In the genomic region with DNA sequence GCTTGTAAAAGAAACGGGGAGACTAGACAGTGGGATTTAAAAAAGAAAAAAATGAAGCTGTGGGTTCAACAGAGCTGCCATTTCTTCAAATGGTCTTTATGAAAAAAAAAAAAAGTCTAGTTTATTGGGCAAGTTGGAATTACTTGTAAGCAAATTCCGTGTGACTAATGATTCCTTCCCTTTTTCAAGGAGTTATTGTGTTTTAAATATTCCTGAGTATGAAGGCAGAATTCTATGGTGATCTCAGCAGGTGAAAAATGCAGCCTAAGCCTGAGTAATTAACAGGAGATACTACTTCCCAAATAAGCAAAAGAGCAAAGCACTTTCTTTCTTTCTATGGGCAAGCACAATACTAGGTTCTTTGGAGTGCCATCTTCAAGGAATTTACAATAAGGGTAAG, we compare ENCODE assay signal across 22 cellular contexts.
A peak's percentile ranks its signal among the peaks of the same experiment; 100 is the strongest.
DNase-seq lines count a peak whose midpoint lies in the region; ATAC-seq, FAIRE-seq and TF ChIP-seq lines count a peak whose summit lies in the region.
"Had no signal": no experiment of that assay in that cellular context is flagged by ENCODE, and none has a peak within 500 bp of the region (broad histone marks: within the 10 kb centered on the region; RNA-seq: fewer than 3 reads in every experiment).

No MANE protein-coding gene starts in this region.

- H3K4me1 ChIP-seq in GM23338 (ENCODE audit: insufficient read depth) = peaks cover 37% of the 10 kb centered on the region
- H3K4me1 ChIP-seq in mesendoderm (ENCODE audit: control insufficient read depth, low read depth, low read length) = peaks cover 15% of the 10 kb centered on the region
- H3K4me1 ChIP-seq in osteoblast (ENCODE audit: insufficient read depth, low read length) = no peaks in the 10 kb centered on the region
- H3K4me1 ChIP-seq: right lobe of liver had no signal

- no CpG with 5 or more reads among the region's 2 CpGs for WGBS in mesendoderm (ENCODE audit: extremely low coverage, insufficient coverage, low lambda C conversion rate)

- H3K4me3 ChIP-seq in GM23338 (no peak overlapping the region), dorsolateral prefrontal cortex (no peak overlapping the region), mesendoderm (ENCODE audit: low read length) (no peak overlapping the region), osteoblast (ENCODE audit: insufficient read depth, low read length) (no peak overlapping the region)
- H3K4me3 ChIP-seq: BLaER1, heart left ventricle, right lobe of liver, upper lobe of right lung had no signal

- H2BK5ac ChIP-seq in mesendoderm (ENCODE audit: low read length) = no peak overlapping the region

- ATAC-seq in GM23338 (no peak), HG02623 (IDR thresholded peaks at IDR 0.05; ENCODE audit: unreplicated experiment) (no peak)
- no peak for ATAC-seq in activated T-cell treated with anti-CD3 and anti-CD28 coated beads, Interleukin-2, amount 50 U/mL, for 4 hours
- ATAC-seq: heart left ventricle, right lobe of liver, T-cell had no signal

- H3K4me2 ChIP-seq in GM23338 (peak overlapping the region; percentile 30; the same call in 1 of the 2 replicates), mesendoderm (ENCODE audit: low read length) (no peak overlapping the region), osteoblast (ENCODE audit: insufficient read depth, low read length) (no peak overlapping the region)
- H3K4me2 ChIP-seq: BLaER1 had no signal

- no peaks in the 10 kb centered on the region for H3F3A ChIP-seq in GM23338 (replicated peaks; ENCODE audit: low read depth)

- TF ChIP-seq CTCF in GM23338 (conservative IDR thresholded peaks at IDR 0.05; ENCODE audit: low read depth in 2 of 2) = no peak
- no peak for TF ChIP-seq CTCF in dorsolateral prefrontal cortex (IDR thresholded peaks at IDR 0.05 in 54 of 56, conservative IDR thresholded peaks at IDR 0.05 in 2 of 56; ENCODE audit: low read depth in 1 of 56, partially characterized antibody in 56 of 56)
- TF ChIP-seq CTCF in osteoblast (IDR thresholded peaks at IDR 0.05; ENCODE audit: extremely low read depth, low read depth, low read length) = no peak

- no peak overlapping the region for H3K56ac ChIP-seq in mesendoderm (ENCODE audit: low read length)

- intact Hi-C loops in dorsolateral prefrontal cortex (cut with DNase I) = loop anchor here in 1 of 2 donors (10.0 kb wide), 2 partner anchors 130 to 320 kb away; no protein-coding TSS in a partner anchor

- H3K27me3 ChIP-seq in GM23338 (ENCODE audit: insufficient read depth) = no peaks in the 10 kb centered on the region
- no peaks in the 10 kb centered on the region for H3K27me3 ChIP-seq in dorsolateral prefrontal cortex
- no peaks in the 10 kb centered on the region for H3K27me3 ChIP-seq in mesendoderm (ENCODE audit: insufficient read depth, low read length, poor library complexity)
- H3K27me3 ChIP-seq in osteoblast (ENCODE audit: insufficient read depth, low read length) = peaks cover 4% of the 10 kb centered on the region
- H3K27me3 ChIP-seq: BLaER1, heart left ventricle, right lobe of liver, upper lobe of right lung had no signal

- no peak overlapping the region for H4K8ac ChIP-seq in mesendoderm (ENCODE audit: low read depth, low read length)

- H2AFZ ChIP-seq in GM23338 = no peak overlapping the region
- H2AFZ ChIP-seq in osteoblast (ENCODE audit: low read length) = no peak overlapping the region

- no peaks in the 10 kb centered on the region for H3K9me3 Mint-ChIP-seq in GM23338
- no peaks in the 10 kb centered on the region for H3K9me3 Mint-ChIP-seq in activated T-cell treated with anti-CD3 and anti-CD28 coated beads, Interleukin-2, amount 50 U/mL, for 4 hours
- H3K9me3 Mint-ChIP-seq: activated naive CD4-positive, alpha-beta T cell treated with anti-CD3 and anti-CD28 coated beads, Interleukin-2, amount 50 U/mL, for 24 hours; HFFc6; neural crest cell; T-cell had no signal

- H3K18ac ChIP-seq in mesendoderm (ENCODE audit: low read length) = no peak overlapping the region

- H3K27me3 Mint-ChIP-seq in GM23338 (ENCODE audit: insufficient read depth, low read depth, poor library complexity) = no peaks in the 10 kb centered on the region
- H3K27me3 Mint-ChIP-seq in activated T-cell treated with anti-CD3 and anti-CD28 coated beads, Interleukin-2, amount 50 U/mL, for 4 hours (ENCODE audit: low read depth) = no peaks in the 10 kb centered on the region
- H3K27me3 Mint-ChIP-seq: activated naive CD4-positive, alpha-beta T cell treated with anti-CD3 and anti-CD28 coated beads, Interleukin-2, amount 50 U/mL, for 24 hours; T-cell had no signal

- H3K9me3 ChIP-seq in osteoblast (ENCODE audit: low read depth, low read length) = no peaks in the 10 kb centered on the region
- H3K9me3 ChIP-seq: BLaER1, heart left ventricle, right lobe of liver, upper lobe of right lung had no signal

- peaks cover 5% of the 10 kb centered on the region for H3K4me1 Mint-ChIP-seq in GM23338
- H3K4me1 Mint-ChIP-seq in activated T-cell treated with anti-CD3 and anti-CD28 coated beads, Interleukin-2, amount 50 U/mL, for 4 hours (ENCODE audit: low read depth) = no peaks in the 10 kb centered on the region
- H3K4me1 Mint-ChIP-seq: activated naive CD4-positive, alpha-beta T cell treated with anti-CD3 and anti-CD28 coated beads, Interleukin-2, amount 50 U/mL, for 24 hours; neural crest cell; T-cell had no signal

- H2BK15ac ChIP-seq in mesendoderm (replicated peaks; ENCODE audit: low read depth) = no peak overlapping the region

- H2BK120ac ChIP-seq in mesendoderm (ENCODE audit: low read depth, low read length) = no peak overlapping the region

- H3K9me2 ChIP-seq in GM23338 (ENCODE audit: insufficient read depth) = peaks cover 9% of the 10 kb centered on the region

- no peak overlapping the region for H3K9ac ChIP-seq in mesendoderm (ENCODE audit: low read length)
- H3K9ac ChIP-seq: BLaER1 had no signal

- H3K36me3 Mint-ChIP-seq in GM23338 (ENCODE audit: low read depth) = peaks cover 6% of the 10 kb centered on the region; the same call in 1 of the 3 replicates
- no peaks in the 10 kb centered on the region for H3K36me3 Mint-ChIP-seq in activated T-cell treated with anti-CD3 and anti-CD28 coated beads, Interleukin-2, amount 50 U/mL, for 4 hours (ENCODE audit: insufficient read depth)
- H3K36me3 Mint-ChIP-seq: activated naive CD4-positive, alpha-beta T cell treated with anti-CD3 and anti-CD28 coated beads, Interleukin-2, amount 50 U/mL, for 24 hours; T-cell had no signal

- H4K20me1 ChIP-seq in GM23338 (replicated peaks; ENCODE audit: insufficient read depth) (no peaks in the 10 kb centered on the region), osteoblast (ENCODE audit: insufficient read depth, low read length) (no peaks in the 10 kb centered on the region)
- H4K20me1 ChIP-seq: BLaER1 had no signal

- no peak overlapping the region for H3K4me3 Mint-ChIP-seq in GM23338
- no peak overlapping the region for H3K4me3 Mint-ChIP-seq in activated T-cell treated with anti-CD3 and anti-CD28 coated beads, Interleukin-2, amount 50 U/mL, for 4 hours
- H3K4me3 Mint-ChIP-seq: activated naive CD4-positive, alpha-beta T cell treated with anti-CD3 and anti-CD28 coated beads, Interleukin-2, amount 50 U/mL, for 24 hours; HFFc6; neural crest cell; T-cell had no signal

- H3K79me2 ChIP-seq in GM23338 (replicated peaks; ENCODE audit: insufficient read depth) (no peaks in the 10 kb centered on the region), mesendoderm (ENCODE audit: control insufficient read depth, insufficient read depth, low read length) (no peaks in the 10 kb centered on the region), osteoblast (ENCODE audit: insufficient read depth, low read length) (no peaks in the 10 kb centered on the region)

- no peak overlapping the region for H4K5ac ChIP-seq in mesendoderm (ENCODE audit: low read length)

- H3K27ac Mint-ChIP-seq in GM23338 = no peak overlapping the region
- H3K27ac Mint-ChIP-seq: activated naive CD4-positive, alpha-beta T cell treated with anti-CD3 and anti-CD28 coated beads, Interleukin-2, amount 50 U/mL, for 24 hours; HFFc6; T-cell had no signal

- H3K23ac ChIP-seq in mesendoderm (ENCODE audit: low read length) = no peak overlapping the region

- no peak overlapping the region for H2AK5ac ChIP-seq in mesendoderm (ENCODE audit: low read length)

- H3K79me1 ChIP-seq in mesendoderm (ENCODE audit: low read length) = no peaks in the 10 kb centered on the region

- H3K27ac ChIP-seq in GM23338 (ENCODE audit: low read depth) (no peak overlapping the region), dorsolateral prefrontal cortex (peak overlapping the region in 58 of 59 donors; percentile 23 to 97 (median 92)), mesendoderm (ENCODE audit: low read depth, low read length) (peak overlapping the region; percentile 39), osteoblast (ENCODE audit: low read depth, low read length) (no peak overlapping the region)
- H3K27ac ChIP-seq: BLaER1, heart left ventricle, right lobe of liver, upper lobe of right lung had no signal

- no peak for FAIRE-seq in RCC 7860 (lab: Jason Lieb, UNC)
- FAIRE-seq: endothelial cell of umbilical vein, GM18507 had no signal

- no peak overlapping the region for H3K4ac ChIP-seq in mesendoderm (ENCODE audit: low read depth, low read length)

- no peak for DNase-seq in GM23338 (ENCODE audit: low spot score)
- peak; percentile 62 for DNase-seq in NCI-H748 treated with DMSO at 0.1 percent for 48 hours (lab: John Stamatoyannopoulos, UW)
- DNase-seq in dorsolateral prefrontal cortex = no peak
- DNase-seq in mesendoderm = no peak
- no peak for DNase-seq in osteoblast (ENCODE audit: insufficient read length, low spot score, missing footprints)
- no peak for DNase-seq in activated T-cell treated with anti-CD3 and anti-CD28 coated beads, Interleukin-2, amount 50 U/mL, for 4 hours
- DNase-seq in RCC 7860 (ENCODE audit: low spot score) = no peak
- DNase-seq: activated CD4-positive, CD25-positive, alpha-beta regulatory T cell; aorta; heart left ventricle; HFFc6; NCI-H2029 treated with DMSO at 0.1 percent for 48 hours; right lobe of liver; stimulated activated CD4-positive, alpha-beta T cell treated with anti-CD3 and anti-CD28 coated beads, Interleukin-2, amount 100 ng/mL, for 48 hours; T-cell; upper lobe of right lung had no signal

- no peaks in the 10 kb centered on the region for H3K36me3 ChIP-seq in GM23338 (ENCODE audit: insufficient read depth)
- no peaks in the 10 kb centered on the region for H3K36me3 ChIP-seq in mesendoderm (ENCODE audit: control insufficient read depth, insufficient read depth, low read length)
- no peaks in the 10 kb centered on the region for H3K36me3 ChIP-seq in osteoblast (ENCODE audit: insufficient read depth, low read length)
- H3K36me3 ChIP-seq: BLaER1, heart left ventricle, right lobe of liver, upper lobe of right lung had no signal

Comparison
In these comparisons a context has a peak if more than half of its experiments do, and no peak if none do; other contexts are left out.
1. H3K27ac ChIP-seq: peak in dorsolateral prefrontal cortex (58 of 59) and mesendoderm (single experiment); none in GM23338 (single experiment) and osteoblast (single experiment).